17 cellular contexts compared by ENCODE assay signal in the genomic region with DNA sequence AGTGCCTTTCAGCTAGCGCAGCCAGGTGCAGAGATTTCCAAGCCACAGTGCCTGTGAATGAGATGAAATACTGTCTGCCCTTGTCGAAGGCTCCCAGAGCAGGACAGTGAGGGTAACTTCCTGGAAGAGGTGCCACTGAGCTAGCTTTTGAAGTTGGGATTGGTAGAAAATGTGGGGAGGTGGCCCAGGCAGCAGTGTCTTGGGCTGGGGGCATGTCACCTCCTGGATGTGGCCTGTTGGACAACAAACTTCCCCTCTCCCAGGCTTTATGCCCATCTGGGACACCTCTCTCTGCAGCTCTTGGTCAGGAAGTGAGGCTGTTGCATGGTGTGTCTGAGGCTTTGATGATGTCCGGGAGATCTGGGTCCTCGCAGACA.
DNase-seq lines count a peak whose midpoint lies in the region; ATAC-seq and TF ChIP-seq lines count a peak whose summit lies in the region.
"Had no signal": no experiment of that assay in that cellular context is flagged by ENCODE, and none has a peak within 500 bp of the region (broad histone marks: within the 10 kb centered on the region; RNA-seq: fewer than 3 reads in every experiment).

No MANE protein-coding gene starts in this region.

- peaks cover 0 to 27% (median 0%) of the 10 kb centered on the region in 11 experiments; a peak in 2 of 22 replicates for H3K36me3 ChIP-seq in BLaER1 treated with 17β-estradiol and CSF1 and Interleukin-3, amounts not matched to agents 10 nM and 100 nM
- H3K36me3 ChIP-seq in RWPE2 (ENCODE audit: low read depth): no peaks in the 10 kb centered on the region
- H3K36me3 ChIP-seq in left ventricle myocardium inferior: peaks cover 7% of the 10 kb centered on the region
- no peaks in the 10 kb centered on the region for H3K36me3 ChIP-seq in neuronal stem cell (replicated peaks in 1 of 2; ENCODE audit: control insufficient read depth in 2 of 2, insufficient read depth in 2 of 2, low read length in 2 of 2)

- H2BK5ac ChIP-seq in neuronal stem cell (ENCODE audit: low read length): no peak overlapping the region

- peak overlapping the region in 2 of 11 experiments; percentile 19 to 53; a peak in 3 of 22 replicates for H3K27ac ChIP-seq in BLaER1 treated with 17β-estradiol and CSF1 and Interleukin-3, amounts not matched to agents 10 nM and 100 nM
- H3K27ac ChIP-seq in RWPE2 (ENCODE audit: poor library complexity, severe bottlenecking) (no peak overlapping the region), left ventricle myocardium inferior (replicated peaks) (peak overlapping the region; percentile 79), neuronal stem cell (replicated peaks; ENCODE audit: low read length) (no peak overlapping the region)
- H3K27ac ChIP-seq: epithelial cell of prostate had no signal

- intact Hi-C loops in left ventricle myocardium inferior (cut with micrococcal nuclease): no loop called here

- peak overlapping the region; percentile 73 for H2AFZ ChIP-seq in neuronal stem cell (ENCODE audit: low read length)

- ATAC-seq in RWPE2 (ENCODE audit: low read depth): no peak
- ATAC-seq: K562; stimulated activated naive CD8-positive, alpha-beta T cell treated with anti-CD3 and anti-CD28 coated beads, Interleukin-15, amount 100 ng/mL, for 72 hours had no signal

- no peak overlapping the region for H3K4ac ChIP-seq in neuronal stem cell (ENCODE audit: low read length)

- H4K8ac ChIP-seq in neuronal stem cell (ENCODE audit: low read depth, low read length): no peak overlapping the region

- WGBS in neuronal stem cell (ENCODE audit: extremely low coverage in 2 of 2, insufficient read length in 2 of 2, insufficient replicate concordance in 1 of 2), 2 donors: no CpG with 5 or more reads among the region's 4 CpGs

- H3K14ac ChIP-seq in neuronal stem cell (ENCODE audit: low read length): no peak overlapping the region

- no peak overlapping the region for H2BK12ac ChIP-seq in neuronal stem cell (ENCODE audit: low read length)

- H3K4me2 ChIP-seq in BLaER1 treated with 17β-estradiol and CSF1 and Interleukin-3, amounts not matched to agents 10 nM and 100 nM: peak overlapping the region; percentile 55 to 95 (median 80)
- H3K4me2 ChIP-seq in neuronal stem cell (ENCODE audit: insufficient read depth, low read length, poor library complexity, severe bottlenecking): peak overlapping the region; percentile 22

- H3K4me1 ChIP-seq in BLaER1 treated with 17β-estradiol and CSF1 and Interleukin-3, amounts not matched to agents 10 nM and 100 nM: peaks cover 32 to 84% (median 74%) of the 10 kb centered on the region in 10 experiments
- H3K4me1 ChIP-seq in RWPE2 (ENCODE audit: insufficient read depth, poor library complexity, severe bottlenecking) (no peaks in the 10 kb centered on the region), left ventricle myocardium inferior (peaks cover 40% of the 10 kb centered on the region), neuronal stem cell (ENCODE audit: control insufficient read depth in 2 of 2, insufficient read depth in 1 of 2, low read depth in 1 of 2, low read length in 2 of 2) (peaks cover 3 to 21% of the 10 kb centered on the region in 2 donors)

- no peaks in the 10 kb centered on the region for H3K9me3 ChIP-seq in BLaER1 treated with 17β-estradiol and CSF1 and Interleukin-3, amounts not matched to agents 10 nM and 100 nM (replicated peaks in 1 of 11)
- H3K9me3 ChIP-seq in RWPE2 (ENCODE audit: severe bottlenecking) (no peaks in the 10 kb centered on the region), left ventricle myocardium inferior (replicated peaks) (no peaks in the 10 kb centered on the region), neuronal stem cell (replicated peaks in 1 of 2; ENCODE audit: control insufficient read depth in 2 of 2, insufficient read depth in 1 of 2, low read depth in 1 of 2, low read length in 2 of 2) (no peaks in the 10 kb centered on the region)

- no peaks in the 10 kb centered on the region for H3K79me1 ChIP-seq in neuronal stem cell (ENCODE audit: low read depth, low read length)

- H4K20me1 ChIP-seq in BLaER1 treated with 17β-estradiol and CSF1 and Interleukin-3, amounts not matched to agents 10 nM and 100 nM: peaks cover 0 to 41% (median 18%) of the 10 kb centered on the region in 11 experiments; a peak in 14 of 22 replicates

- H2AK5ac ChIP-seq in neuronal stem cell (ENCODE audit: low read depth, low read length): no peak overlapping the region

- 0 out of 22 replicates have a peak overlapping the region, but pooled peaks of 1 of the 11 experiments have one; percentile 37 for H3K9ac ChIP-seq in BLaER1 treated with 17β-estradiol and CSF1 and Interleukin-3, amounts not matched to agents 10 nM and 100 nM
- H3K9ac ChIP-seq in neuronal stem cell (ENCODE audit: low read depth, low read length, poor library complexity): no peak overlapping the region

- no peak overlapping the region for H3K23ac ChIP-seq in neuronal stem cell (ENCODE audit: low read depth, low read length, poor library complexity)

- TF ChIP-seq CTCF in RWPE2 (IDR thresholded peaks at IDR 0.05; ENCODE audit: poor library complexity, severe bottlenecking): no peak
- no peak for TF ChIP-seq CTCF in left ventricle myocardium inferior (IDR thresholded peaks at IDR 0.05; ENCODE audit: borderline replicate concordance)

- H3K4me3 ChIP-seq in BLaER1 treated with 17β-estradiol and CSF1 and Interleukin-3, amounts not matched to agents 10 nM and 100 nM: peak overlapping the region in 2 of 10 experiments; percentile 4 to 20; a peak in 1 of 20 replicates
- H3K4me3 ChIP-seq in RWPE2 (ENCODE audit: severe bottlenecking) (no peak overlapping the region), left ventricle myocardium inferior (no peak overlapping the region), neuronal stem cell (ENCODE audit: low read length in 2 of 2) (no peak overlapping the region)
- H3K4me3 ChIP-seq: K562 had no signal

- no peak overlapping the region for H2BK15ac ChIP-seq in neuronal stem cell (ENCODE audit: low read length)

- H3K27me3 ChIP-seq in BLaER1 treated with 17β-estradiol and CSF1 and Interleukin-3, amounts not matched to agents 10 nM and 100 nM: peaks cover 0 to 22% (median 6%) of the 10 kb centered on the region in 11 experiments; a peak in 12 of 22 replicates
- H3K27me3 ChIP-seq in RWPE2 (ENCODE audit: insufficient read depth, poor library complexity, severe bottlenecking) (no peaks in the 10 kb centered on the region), left ventricle myocardium inferior (ENCODE audit: low read depth) (no peaks in the 10 kb centered on the region), neuronal stem cell (ENCODE audit: control insufficient read depth in 3 of 3, insufficient read depth in 3 of 3, low read depth in 1 of 3, low read length in 3 of 3) (peaks cover 0 to 9% (median 0%) of the 10 kb centered on the region in 3 experiments)

- H4K91ac ChIP-seq in neuronal stem cell (ENCODE audit: low read depth, low read length, poor library complexity): no peak overlapping the region

- peak overlapping the region; percentile 67 for H3K18ac ChIP-seq in neuronal stem cell (ENCODE audit: low read length)

- DNase-seq in RWPE2 (ENCODE audit: low spot score): peak; percentile 16
- DNase-seq in left ventricle myocardium inferior: no peak
- no peak for DNase-seq in neuronal stem cell (ENCODE audit: low spot score)
- no peak for DNase-seq in NCI-H2171 (lab: John Stamatoyannopoulos, UW)
- DNase-seq in cerebellar cortex (ENCODE audit: low spot score): no peak
- DNase-seq in NCI-H187 treated with DMSO at 0.1 percent for 48 hours (lab: John Stamatoyannopoulos, UW): no peak
- DNase-seq: activated CD4-positive, alpha-beta T cell treated with anti-CD3 and anti-CD28 coated beads for 4 hours; activated T-cell treated with anti-CD3 and anti-CD28 coated beads, Interleukin-2, amount 50 U/mL, for 24 hours; amniotic stem cell; cerebellar nuclear complex; NCI-H1092; NCI-H774; stimulated activated CD4-positive, alpha-beta T cell treated with anti-CD3 and anti-CD28 coated beads, Interleukin-15, amount 100 ng/mL, for 24 hours; stimulated activated naive CD8-positive, alpha-beta T cell treated with anti-CD3 and anti-CD28 coated beads, Interleukin-15, amount 100 ng/mL, for 72 hours had no signal

- no peak overlapping the region for H2BK120ac ChIP-seq in neuronal stem cell (ENCODE audit: low read depth, low read length)
